In genomic region chr6:140388815-140389214, GRCh38 we compare ENCODE assay signal across 22 cellular contexts.
"Had no signal": no experiment of that assay in that cellular context is flagged by ENCODE, and none has a peak within 500 bp of the region (broad histone marks: within the 10 kb centered on the region; RNA-seq: fewer than 3 reads in every experiment).

No MANE protein-coding gene starts in this region.

- H3K4me1 ChIP-seq: colonic mucosa, gastrocnemius medialis, lower lobe of right lung, neural progenitor cell, upper lobe of left lung had no signal

- H3K27ac ChIP-seq: colonic mucosa, gastrocnemius medialis, lower lobe of right lung, neural progenitor cell, upper lobe of left lung, VCaP had no signal

- H3K4me3 ChIP-seq: colonic mucosa, gastrocnemius medialis, lower lobe of right lung, neural progenitor cell, upper lobe of left lung had no signal

- H3K27me3 ChIP-seq: colonic mucosa, gastrocnemius medialis, neural progenitor cell, upper lobe of left lung had no signal

- ATAC-seq: activated T-cell treated with anti-CD3 and anti-CD28 coated beads, Interleukin-2, amount 50 U/mL, for 72 hours; gastrocnemius medialis; left cardiac atrium; naive thymus-derived CD8-positive, alpha-beta T cell; right cardiac atrium had no signal

- H3K9me3 ChIP-seq: colonic mucosa, gastrocnemius medialis, lower lobe of right lung had no signal

- H3K36me3 ChIP-seq: colonic mucosa, gastrocnemius medialis, lower lobe of right lung, neural progenitor cell, upper lobe of left lung had no signal

- DNase-seq: activated CD4-positive, alpha-beta T cell treated with anti-CD3 and anti-CD28 coated beads for 4 hours; activated CD4-positive, alpha-beta T cell treated with anti-CD3 and anti-CD28 coated beads, Interleukin-2, amount 50 U/mL, for 4 hours; activated naive CD4-positive, alpha-beta T cell treated with Interleukin-2 at 50 U/mL for 16 hours; activated T-cell treated with anti-CD3 and anti-CD28 coated beads for 4 hours; activated T-cell treated with anti-CD3 and anti-CD28 coated beads, Interleukin-2, amount 50 U/mL, for 72 hours; anterior cingulate cortex; colonic mucosa; effector CD8-positive, alpha-beta T cell; gastrocnemius medialis; glutamatergic neuron; islet precursor cell; left cardiac atrium; lower lobe of right lung; mesenchymal stem cell; naive thymus-derived CD8-positive, alpha-beta T cell; occipital lobe; right cardiac atrium; stimulated activated CD4-positive, alpha-beta T cell treated with anti-CD3 and anti-CD28 coated beads, Interleukin-12 subunit alpha, Interleukin-12 subunit beta, amount 100 ng/mL, for 4 hours; stimulated activated CD4-positive, alpha-beta T cell treated with anti-CD3 and anti-CD28 coated beads, Interleukin-4, amount 100 ng/mL, for 1 hour; upper lobe of left lung had no signal
